1 cellular context compared by ENCODE assay signal in the genomic region with DNA sequence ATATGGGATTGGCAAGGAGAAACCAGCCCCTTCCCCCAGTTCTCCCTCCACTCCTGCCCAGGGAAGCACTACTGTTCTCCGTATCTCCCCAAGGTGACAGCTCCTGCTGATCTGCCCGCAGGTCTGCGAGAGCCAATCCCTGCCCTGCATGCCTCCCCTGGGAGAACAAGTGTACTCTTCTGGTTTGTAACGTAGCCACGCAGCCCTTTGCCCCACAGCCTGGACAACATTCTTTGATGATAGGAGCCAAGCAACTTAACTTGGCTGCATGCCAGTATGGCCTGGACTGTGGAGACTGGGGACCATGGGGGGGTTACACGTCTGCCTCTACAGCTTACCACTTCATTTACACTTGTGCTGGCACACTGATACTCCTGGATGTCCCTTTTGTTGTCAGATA.
TF ChIP-seq lines count a peak whose summit lies in the region.

No MANE protein-coding gene starts in this region.

TF ChIP-seq in HepG2, 621 proteins besides CTCF, POLR2A, EP300 and RAD21 (continued from another document and continues in another):
- peak; percentile 63; the same call in 1 of the 2 replicates for TF ChIP-seq AHDC1 (CRISPR knock-in tag; IDR thresholded peaks at IDR 0.05; ENCODE audit: borderline replicate concordance)
- TF ChIP-seq ZNF646 (CRISPR knock-in tag; IDR thresholded peaks at IDR 0.05): no peak
- TF ChIP-seq, protein P1, sequence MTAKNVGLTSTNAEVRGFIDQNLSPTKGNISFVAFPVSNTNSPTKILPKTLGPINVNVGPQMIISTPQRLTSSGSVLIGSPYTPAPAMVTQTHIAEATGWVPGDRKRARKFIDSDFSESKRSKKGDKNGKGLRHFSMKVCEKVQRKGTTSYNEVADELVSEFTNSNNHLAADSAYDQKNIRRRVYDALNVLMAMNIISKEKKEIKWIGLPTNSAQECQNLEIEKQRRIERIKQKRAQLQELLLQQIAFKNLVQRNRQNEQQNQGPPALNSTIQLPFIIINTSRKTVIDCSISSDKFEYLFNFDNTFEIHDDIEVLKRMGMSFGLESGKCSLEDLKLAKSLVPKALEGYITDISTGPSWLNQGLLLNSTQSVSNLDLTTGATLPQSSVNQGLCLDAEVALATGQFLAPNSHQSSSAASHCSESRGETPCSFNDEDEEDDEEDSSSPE (CRISPR knock-in tag; IDR thresholded peaks at IDR 0.05): peak; percentile 28; the same call in 1 of the 2 replicates
- peak; percentile 42 for TF ChIP-seq FOSL2 (CRISPR knock-in tag; IDR thresholded peaks at IDR 0.05)
- TF ChIP-seq SOX6 (IDR thresholded peaks at IDR 0.05): no peak
- peak; percentile 55; the same call in 1 of the 2 replicates for TF ChIP-seq SOX6 (CRISPR knock-in tag; IDR thresholded peaks at IDR 0.05)
- TF ChIP-seq IKZF5 (CRISPR knock-in tag; IDR thresholded peaks at IDR 0.05): peak; percentile 55; the same call in 1 of the 2 replicates
- peak; percentile 63 for TF ChIP-seq PHF21A (CRISPR knock-in tag; IDR thresholded peaks at IDR 0.05)
- peak; percentile 74; the same call in 1 of the 2 replicates for TF ChIP-seq FOXO1 (CRISPR knock-in tag; IDR thresholded peaks at IDR 0.05)
- peak; percentile 56; the same call in 1 of the 3 replicates for TF ChIP-seq MXI1 (IDR thresholded peaks at IDR 0.05; ENCODE audit: borderline replicate concordance, low read depth, low read length)
- TF ChIP-seq HMG20A (CRISPR knock-in tag; IDR thresholded peaks at IDR 0.05; ENCODE audit: borderline replicate concordance): peak; percentile 52; the same call in 1 of the 2 replicates
- TF ChIP-seq ZFP36L1 (CRISPR knock-in tag; IDR thresholded peaks at IDR 0.05): peak; percentile 59; the same call in 1 of the 2 replicates
- TF ChIP-seq, protein P2, sequence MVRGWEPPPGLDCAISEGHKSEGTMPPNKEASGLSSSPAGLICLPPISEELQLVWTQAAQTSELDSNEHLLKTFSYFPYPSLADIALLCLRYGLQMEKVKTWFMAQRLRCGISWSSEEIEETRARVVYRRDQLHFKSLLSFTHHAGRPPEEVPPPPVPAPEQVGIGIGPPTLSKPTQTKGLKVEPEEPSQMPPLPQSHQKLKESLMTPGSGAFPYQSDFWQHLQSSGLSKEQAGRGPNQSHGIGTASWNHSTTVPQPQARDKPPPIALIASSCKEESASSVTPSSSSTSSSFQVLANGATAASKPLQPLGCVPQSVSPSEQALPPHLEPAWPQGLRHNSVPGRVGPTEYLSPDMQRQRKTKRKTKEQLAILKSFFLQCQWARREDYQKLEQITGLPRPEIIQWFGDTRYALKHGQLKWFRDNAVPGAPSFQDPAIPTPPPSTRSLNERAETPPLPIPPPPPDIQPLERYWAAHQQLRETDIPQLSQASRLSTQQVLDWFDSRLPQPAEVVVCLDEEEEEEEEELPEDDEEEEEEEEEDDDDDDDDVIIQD (CRISPR knock-in tag; IDR thresholded peaks at IDR 0.05; ENCODE audit: low read depth): peak; percentile 73; the same call in 1 of the 2 replicates
- TF ChIP-seq, protein P3, sequence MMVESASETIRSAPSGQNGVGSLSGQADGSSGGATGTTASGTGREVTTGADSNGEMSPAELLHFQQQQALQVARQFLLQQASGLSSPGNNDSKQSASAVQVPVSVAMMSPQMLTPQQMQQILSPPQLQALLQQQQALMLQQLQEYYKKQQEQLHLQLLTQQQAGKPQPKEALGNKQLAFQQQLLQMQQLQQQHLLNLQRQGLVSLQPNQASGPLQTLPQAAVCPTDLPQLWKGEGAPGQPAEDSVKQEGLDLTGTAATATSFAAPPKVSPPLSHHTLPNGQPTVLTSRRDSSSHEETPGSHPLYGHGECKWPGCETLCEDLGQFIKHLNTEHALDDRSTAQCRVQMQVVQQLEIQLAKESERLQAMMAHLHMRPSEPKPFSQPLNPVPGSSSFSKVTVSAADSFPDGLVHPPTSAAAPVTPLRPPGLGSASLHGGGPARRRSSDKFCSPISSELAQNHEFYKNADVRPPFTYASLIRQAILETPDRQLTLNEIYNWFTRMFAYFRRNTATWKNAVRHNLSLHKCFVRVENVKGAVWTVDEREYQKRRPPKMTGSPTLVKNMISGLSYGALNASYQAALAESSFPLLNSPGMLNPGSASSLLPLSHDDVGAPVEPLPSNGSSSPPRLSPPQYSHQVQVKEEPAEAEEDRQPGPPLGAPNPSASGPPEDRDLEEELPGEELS (CRISPR knock-in tag; IDR thresholded peaks at IDR 0.05): peak; percentile 36; the same call in 1 of the 2 replicates
- peak; percentile 74 for TF ChIP-seq ARID5B (CRISPR knock-in tag; IDR thresholded peaks at IDR 0.05)
- TF ChIP-seq, protein P4, sequence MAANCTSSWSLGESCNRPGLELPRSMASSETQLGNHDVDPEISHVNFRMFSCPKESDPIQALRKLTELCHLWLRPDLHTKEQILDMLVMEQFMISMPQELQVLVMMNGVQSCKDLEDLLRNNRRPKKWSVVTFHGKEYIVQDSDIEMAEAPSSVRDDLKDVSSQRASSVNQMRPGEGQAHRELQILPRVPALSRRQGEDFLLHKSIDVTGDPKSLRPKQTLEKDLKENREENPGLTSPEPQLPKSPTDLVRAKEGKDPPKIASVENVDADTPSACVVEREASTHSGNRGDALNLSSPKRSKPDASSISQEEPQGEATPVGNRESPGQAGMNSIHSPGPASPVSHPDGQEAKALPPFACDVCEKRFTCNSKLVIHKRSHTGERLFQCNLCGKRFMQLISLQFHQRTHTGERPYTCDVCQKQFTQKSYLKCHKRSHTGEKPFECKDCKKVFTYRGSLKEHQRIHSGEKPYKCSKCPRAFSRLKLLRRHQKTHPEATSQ (CRISPR knock-in tag; IDR thresholded peaks at IDR 0.05; ENCODE audit: borderline replicate concordance): no peak
- TF ChIP-seq ZNF616 (CRISPR knock-in tag; IDR thresholded peaks at IDR 0.05; ENCODE audit: low read depth): no peak
